In the genomic region with DNA sequence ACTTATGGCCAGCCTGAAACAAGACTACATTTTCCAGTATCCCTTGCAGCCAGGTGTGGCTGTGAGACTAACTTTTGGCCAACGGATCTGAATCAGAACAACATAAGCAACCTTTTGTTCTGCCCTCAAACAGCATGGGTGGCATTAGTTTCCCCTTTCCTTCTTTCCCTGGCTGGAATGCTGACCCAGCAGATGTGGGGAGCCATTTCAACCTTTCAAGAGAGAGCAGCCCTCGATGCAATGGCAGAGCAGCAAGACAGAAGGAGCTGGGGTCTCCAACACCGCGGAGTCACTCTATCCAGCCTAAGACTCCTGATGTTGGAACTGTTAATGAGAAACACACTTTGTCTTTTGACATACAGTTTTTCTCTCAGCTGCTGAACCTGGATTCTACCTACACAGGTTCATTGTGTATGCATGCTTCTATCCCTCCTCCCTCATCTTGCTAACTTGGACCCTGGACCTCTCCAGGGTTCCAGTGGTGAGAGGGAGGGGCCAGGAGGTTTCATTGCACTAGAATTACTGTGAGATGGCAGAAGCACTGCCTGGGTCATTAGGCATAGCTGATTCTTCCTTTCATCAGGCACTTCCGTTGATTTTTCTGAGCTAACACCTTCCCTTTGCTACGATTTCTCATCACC, we compare ENCODE assay signal across 1 cellular context.
A peak's percentile ranks its signal among the peaks of the same experiment; 100 is the strongest.
TF ChIP-seq lines count a peak whose summit lies in the region.

No MANE protein-coding gene starts in this region.

TF ChIP-seq in K562, 482 proteins besides CTCF, POLR2A, EP300 and RAD21:
- TF ChIP-seq, protein P1, sequence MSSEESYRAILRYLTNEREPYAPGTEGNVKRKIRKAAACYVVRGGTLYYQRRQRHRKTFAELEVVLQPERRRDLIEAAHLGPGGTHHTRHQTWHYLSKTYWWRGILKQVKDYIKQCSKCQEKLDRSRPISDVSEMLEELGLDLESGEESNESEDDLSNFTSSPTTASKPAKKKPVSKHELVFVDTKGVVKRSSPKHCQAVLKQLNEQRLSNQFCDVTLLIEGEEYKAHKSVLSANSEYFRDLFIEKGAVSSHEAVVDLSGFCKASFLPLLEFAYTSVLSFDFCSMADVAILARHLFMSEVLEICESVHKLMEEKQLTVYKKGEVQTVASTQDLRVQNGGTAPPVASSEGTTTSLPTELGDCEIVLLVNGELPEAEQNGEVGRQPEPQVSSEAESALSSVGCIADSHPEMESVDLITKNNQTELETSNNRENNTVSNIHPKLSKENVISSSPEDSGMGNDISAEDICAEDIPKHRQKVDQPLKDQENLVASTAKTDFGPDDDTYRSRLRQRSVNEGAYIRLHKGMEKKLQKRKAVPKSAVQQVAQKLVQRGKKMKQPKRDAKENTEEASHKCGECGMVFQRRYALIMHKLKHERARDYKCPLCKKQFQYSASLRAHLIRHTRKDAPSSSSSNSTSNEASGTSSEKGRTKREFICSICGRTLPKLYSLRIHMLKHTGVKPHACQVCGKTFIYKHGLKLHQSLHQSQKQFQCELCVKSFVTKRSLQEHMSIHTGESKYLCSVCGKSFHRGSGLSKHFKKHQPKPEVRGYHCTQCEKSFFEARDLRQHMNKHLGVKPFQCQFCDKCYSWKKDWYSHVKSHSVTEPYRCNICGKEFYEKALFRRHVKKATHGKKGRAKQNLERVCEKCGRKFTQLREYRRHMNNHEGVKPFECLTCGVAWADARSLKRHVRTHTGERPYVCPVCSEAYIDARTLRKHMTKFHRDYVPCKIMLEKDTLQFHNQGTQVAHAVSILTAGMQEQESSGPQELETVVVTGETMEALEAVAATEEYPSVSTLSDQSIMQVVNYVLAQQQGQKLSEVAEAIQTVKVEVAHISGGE (CRISPR knock-in tag; IDR thresholded peaks at IDR 0.05): no peak
- TF ChIP-seq MAFG (tag; conservative IDR thresholded peaks at IDR 0.05) (0 out of 2 replicates have a peak, but pooled peaks have one; percentile 13), MIER1 (IDR thresholded peaks at IDR 0.05; ENCODE audit: low read depth) (no peak), C11orf30 (IDR thresholded peaks at IDR 0.05; ENCODE audit: low read depth) (peak; percentile 41), DNMT1 (IDR thresholded peaks at IDR 0.05) (no peak), TCF7 (IDR thresholded peaks at IDR 0.05; ENCODE audit: borderline replicate concordance) (no peak), PCBP1 (IDR thresholded peaks at IDR 0.05; ENCODE audit: low read depth, low read length, poor library complexity, severe bottlenecking) (no peak), PHF20 (IDR thresholded peaks at IDR 0.05; ENCODE audit: partially characterized antibody) (no peak), MAFF (IDR thresholded peaks at IDR 0.05; ENCODE audit: low read length) (peak; percentile 27; the same call in 1 of the 2 replicates), NR2C1 (IDR thresholded peaks at IDR 0.05) (no peak), NR2C1 (tag; IDR thresholded peaks at IDR 0.05) (no peak), ZNF316 (IDR thresholded peaks at IDR 0.05) (peak; percentile 44; the same call in 1 of the 2 replicates), TCF7L2 (IDR thresholded peaks at IDR 0.05; ENCODE audit: low read depth, low read length) (no peak)
- TF ChIP-seq, protein P2, sequence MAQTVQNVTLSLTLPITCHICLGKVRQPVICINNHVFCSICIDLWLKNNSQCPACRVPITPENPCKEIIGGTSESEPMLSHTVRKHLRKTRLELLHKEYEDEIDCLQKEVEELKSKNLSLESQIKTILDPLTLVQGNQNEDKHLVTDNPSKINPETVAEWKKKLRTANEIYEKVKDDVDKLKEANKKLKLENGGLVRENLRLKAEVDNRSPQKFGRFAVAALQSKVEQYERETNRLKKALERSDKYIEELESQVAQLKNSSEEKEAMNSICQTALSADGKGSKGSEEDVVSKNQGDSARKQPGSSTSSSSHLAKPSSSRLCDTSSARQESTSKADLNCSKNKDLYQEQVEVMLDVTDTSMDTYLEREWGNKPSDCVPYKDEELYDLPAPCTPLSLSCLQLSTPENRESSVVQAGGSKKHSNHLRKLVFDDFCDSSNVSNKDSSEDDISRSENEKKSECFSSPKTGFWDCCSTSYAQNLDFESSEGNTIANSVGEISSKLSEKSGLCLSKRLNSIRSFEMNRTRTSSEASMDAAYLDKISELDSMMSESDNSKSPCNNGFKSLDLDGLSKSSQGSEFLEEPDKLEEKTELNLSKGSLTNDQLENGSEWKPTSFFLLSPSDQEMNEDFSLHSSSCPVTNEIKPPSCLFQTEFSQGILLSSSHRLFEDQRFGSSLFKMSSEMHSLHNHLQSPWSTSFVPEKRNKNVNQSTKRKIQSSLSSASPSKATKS (CRISPR knock-in tag; IDR thresholded peaks at IDR 0.05): no peak
- TF ChIP-seq, protein P3, sequence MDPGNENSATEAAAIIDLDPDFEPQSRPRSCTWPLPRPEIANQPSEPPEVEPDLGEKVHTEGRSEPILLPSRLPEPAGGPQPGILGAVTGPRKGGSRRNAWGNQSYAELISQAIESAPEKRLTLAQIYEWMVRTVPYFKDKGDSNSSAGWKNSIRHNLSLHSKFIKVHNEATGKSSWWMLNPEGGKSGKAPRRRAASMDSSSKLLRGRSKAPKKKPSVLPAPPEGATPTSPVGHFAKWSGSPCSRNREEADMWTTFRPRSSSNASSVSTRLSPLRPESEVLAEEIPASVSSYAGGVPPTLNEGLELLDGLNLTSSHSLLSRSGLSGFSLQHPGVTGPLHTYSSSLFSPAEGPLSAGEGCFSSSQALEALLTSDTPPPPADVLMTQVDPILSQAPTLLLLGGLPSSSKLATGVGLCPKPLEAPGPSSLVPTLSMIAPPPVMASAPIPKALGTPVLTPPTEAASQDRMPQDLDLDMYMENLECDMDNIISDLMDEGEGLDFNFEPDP (CRISPR knock-in tag; IDR thresholded peaks at IDR 0.05): no peak
